In the genomic region with DNA sequence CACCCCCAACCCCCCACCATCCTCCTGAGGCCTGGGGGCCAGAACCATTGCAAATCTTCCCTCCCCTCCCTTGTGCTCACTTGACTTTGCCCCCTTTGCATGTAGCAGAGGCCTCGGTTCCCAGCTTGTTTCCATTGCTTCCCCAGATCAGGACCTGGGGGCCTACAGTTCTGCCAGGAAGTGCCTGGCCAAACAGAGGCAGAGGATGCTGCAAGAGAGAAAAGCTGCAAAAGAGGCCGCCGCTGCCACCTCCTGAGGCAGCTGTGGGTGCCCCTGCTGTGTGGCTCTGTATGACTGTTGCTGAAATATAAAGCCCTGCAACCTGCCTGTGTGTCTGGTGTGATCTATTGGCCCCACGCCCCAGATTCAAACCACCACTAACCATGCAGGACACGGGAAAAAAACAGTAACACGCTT, we compare ENCODE assay signal across 10 cellular contexts. TPM values are rescaled to one million over a fixed set of nuclear protein-coding genes. Genes with fewer than 3 reads are reported as not detected.
DNase-seq lines count a peak whose midpoint lies in the region; ATAC-seq and TF ChIP-seq lines count a peak whose summit lies in the region.
"Had no signal": no experiment of that assay in that cellular context is flagged by ENCODE, and none has a peak within 500 bp of the region (broad histone marks: within the 10 kb centered on the region; RNA-seq: fewer than 3 reads in every experiment).

No MANE protein-coding gene starts in this region.

- no peak for ATAC-seq in Right ventricle myocardium inferior
- no peak for ATAC-seq in stimulated activated naive B cell treated with anti-CD40 and anti-IgM and Interleukin-4, amounts not matched to agents 10 μg/mL and 1 μg/mL and 100 μg/mL, for 72 hours (replicated peaks)
- no peak for ATAC-seq in GM21515 (IDR thresholded peaks at IDR 0.05; ENCODE audit: unreplicated experiment)

- peak overlapping the region; percentile 97 for H3K4me3 Mint-ChIP-seq in activated naive CD4-positive, alpha-beta T cell treated with anti-CD3 and anti-CD28 coated beads for 36 hours
- H3K4me3 Mint-ChIP-seq in stimulated activated naive B cell treated with anti-CD40 and anti-IgM and Interleukin-4, amounts not matched to agents 10 μg/mL and 1 μg/mL and 100 μg/mL, for 72 hours = peak overlapping the region; percentile 56 to 96

- H3K27ac Mint-ChIP-seq in activated naive CD4-positive, alpha-beta T cell treated with anti-CD3 and anti-CD28 coated beads for 36 hours = peak overlapping the region; percentile 62
- peak overlapping the region; percentile 99 for H3K27ac Mint-ChIP-seq in stimulated activated naive B cell treated with anti-CD40 and anti-IgM and Interleukin-4, amounts not matched to agents 10 μg/mL and 1 μg/mL and 100 μg/mL, for 72 hours

- peaks cover 68% of the 10 kb centered on the region for H3K4me1 ChIP-seq in left ventricle myocardium inferior

- H3K36me3 ChIP-seq in left ventricle myocardium inferior = peaks cover 28% of the 10 kb centered on the region

- H3K9me3 ChIP-seq in left ventricle myocardium inferior (replicated peaks) = no peaks in the 10 kb centered on the region
- H3K9me3 ChIP-seq: sigmoid colon had no signal

- H3K27me3 Mint-ChIP-seq in activated naive CD4-positive, alpha-beta T cell treated with anti-CD3 and anti-CD28 coated beads for 36 hours (ENCODE audit: low read depth) = no peaks in the 10 kb centered on the region
- H3K27me3 Mint-ChIP-seq in stimulated activated naive B cell treated with anti-CD40 and anti-IgM and Interleukin-4, amounts not matched to agents 10 μg/mL and 1 μg/mL and 100 μg/mL, for 72 hours = no peaks in the 10 kb centered on the region

- CTCF ChIA-PET in activated naive CD4-positive, alpha-beta T cell treated with anti-CD3 and anti-CD28 coated beads for 36 hours (lab: Charles Lee) = no interaction called here

- no peak overlapping the region for H3K4me3 ChIP-seq in left ventricle myocardium inferior
- H3K4me3 ChIP-seq: sigmoid colon had no signal

- H3K4me1 Mint-ChIP-seq in activated naive CD4-positive, alpha-beta T cell treated with anti-CD3 and anti-CD28 coated beads for 36 hours (ENCODE audit: low read depth) = peaks cover 42% of the 10 kb centered on the region
- peaks cover 39 to 64% of the 10 kb centered on the region in 2 donors for H3K4me1 Mint-ChIP-seq in stimulated activated naive B cell treated with anti-CD40 and anti-IgM and Interleukin-4, amounts not matched to agents 10 μg/mL and 1 μg/mL and 100 μg/mL, for 72 hours

- intact Hi-C loops in left ventricle myocardium inferior (cut with micrococcal nuclease) (no loop called here), Right ventricle myocardium inferior (cut with DNase I) (loop anchor here (5.0 kb wide), 1 partner anchor 251 kb away; the partner anchor contains the start of genes BRICD5 and PGP)
- intact Hi-C loops in activated naive CD4-positive, alpha-beta T cell treated with anti-CD3 and anti-CD28 coated beads for 36 hours (cut with micrococcal nuclease) = no loop called here

- H3K9me3 Mint-ChIP-seq in activated naive CD4-positive, alpha-beta T cell treated with anti-CD3 and anti-CD28 coated beads for 36 hours = no peaks in the 10 kb centered on the region
- H3K9me3 Mint-ChIP-seq in stimulated activated naive B cell treated with anti-CD40 and anti-IgM and Interleukin-4, amounts not matched to agents 10 μg/mL and 1 μg/mL and 100 μg/mL, for 72 hours = no peaks in the 10 kb centered on the region

- no peak for TF ChIP-seq CTCF in left ventricle myocardium inferior (IDR thresholded peaks at IDR 0.05; ENCODE audit: borderline replicate concordance)

- no peak for DNase-seq in left ventricle myocardium inferior
- DNase-seq in Right ventricle myocardium inferior (ENCODE audit: missing footprints) = no peak
- DNase-seq in NAMALWA (ENCODE audit: low spot score) = peak; percentile 58
- DNase-seq in activated naive CD4-positive, alpha-beta T cell treated with anti-CD3 and anti-CD28 coated beads for 36 hours = peak; percentile 30
- no peak for DNase-seq in stimulated activated naive B cell treated with anti-CD40 and anti-IgM and Interleukin-4, amounts not matched to agents 10 μg/mL and 1 μg/mL and 100 μg/mL, for 72 hours
- no peak for DNase-seq in UCSD-AML1 (lab: John Stamatoyannopoulos, UW; ENCODE audit: unreplicated experiment)
- DNase-seq in substantia nigra (lab: John Stamatoyannopoulos, UW) = no peak
- DNase-seq: dorsolateral prefrontal cortex, sigmoid colon had no signal

- no peaks in the 10 kb centered on the region for H3K27me3 ChIP-seq in left ventricle myocardium inferior (ENCODE audit: low read depth)
- H3K27me3 ChIP-seq: dorsolateral prefrontal cortex, sigmoid colon had no signal

- peaks cover 44% of the 10 kb centered on the region for H3K36me3 Mint-ChIP-seq in activated naive CD4-positive, alpha-beta T cell treated with anti-CD3 and anti-CD28 coated beads for 36 hours (ENCODE audit: low read depth)
- peaks cover 38 to 57% of the 10 kb centered on the region in 2 donors for H3K36me3 Mint-ChIP-seq in stimulated activated naive B cell treated with anti-CD40 and anti-IgM and Interleukin-4, amounts not matched to agents 10 μg/mL and 1 μg/mL and 100 μg/mL, for 72 hours

- H3K27ac ChIP-seq in left ventricle myocardium inferior (replicated peaks) (peak overlapping the region; percentile 97), substantia nigra (ENCODE audit: low read depth, low read length, poor library complexity, severe bottlenecking) (no peak overlapping the region)

RNA-seq across cellular contexts. Expression of gene NDUFB10, which starts 2.3 kb away (rescaled TPM):
- total RNA-seq in left ventricle myocardium inferior (601 TPM), Right ventricle myocardium inferior (737 TPM)
- 100 to 1,000 TPM; 111 TPM for total RNA-seq in activated naive CD4-positive, alpha-beta T cell treated with anti-CD3 and anti-CD28 coated beads for 36 hours

RNA-seq across cellular contexts. Expression of gene RPS2, which starts 3.0 kb away (rescaled TPM):
- 753 TPM for total RNA-seq in left ventricle myocardium inferior
- total RNA-seq in Right ventricle myocardium inferior = 907 TPM
- total RNA-seq in activated naive CD4-positive, alpha-beta T cell treated with anti-CD3 and anti-CD28 coated beads for 36 hours = 1,000 to 10,000 TPM; 7,042 to 7,057 TPM

RNA-seq across cellular contexts. Expression of gene RNF151, which starts 5.0 kb away (rescaled TPM):
- total RNA-seq in left ventricle myocardium inferior (not detected), Right ventricle myocardium inferior (not detected)
- total RNA-seq in activated naive CD4-positive, alpha-beta T cell treated with anti-CD3 and anti-CD28 coated beads for 36 hours = not detected
- total RNA-seq: sigmoid colon had no signal

RNA-seq across cellular contexts. Expression of gene RPL3L, which starts 7.2 kb away (rescaled TPM):
- 262 TPM for total RNA-seq in left ventricle myocardium inferior
- 271 TPM for total RNA-seq in Right ventricle myocardium inferior
- total RNA-seq in activated naive CD4-positive, alpha-beta T cell treated with anti-CD3 and anti-CD28 coated beads for 36 hours = not detected
- total RNA-seq: sigmoid colon had no signal

RNA-seq across cellular contexts. Expression of gene TBL3, which starts 10.2 kb away (rescaled TPM):
- 22.6 TPM for total RNA-seq in left ventricle myocardium inferior
- 24.9 TPM for total RNA-seq in Right ventricle myocardium inferior
- total RNA-seq in activated naive CD4-positive, alpha-beta T cell treated with anti-CD3 and anti-CD28 coated beads for 36 hours = 10 to 100 TPM; 36.5 to 38.0 TPM

Comparison
In these comparisons a context has a peak if more than half of its experiments do, and no peak if none do; other contexts are left out.
1. DNase-seq: peak in NAMALWA (single experiment) and activated naive CD4-positive, alpha-beta T cell treated with anti-CD3 and anti-CD28 coated beads for 36 hours (single experiment); none in left ventricle myocardium inferior (single experiment), Right ventricle myocardium inferior (single experiment), stimulated activated naive B cell treated with anti-CD40 and anti-IgM and Interleukin-4, amounts not matched to agents 10 μg/mL and 1 μg/mL and 100 μg/mL, for 72 hours (single experiment), UCSD-AML1 (single experiment) and substantia nigra (0 of 49).